In the genomic region with DNA sequence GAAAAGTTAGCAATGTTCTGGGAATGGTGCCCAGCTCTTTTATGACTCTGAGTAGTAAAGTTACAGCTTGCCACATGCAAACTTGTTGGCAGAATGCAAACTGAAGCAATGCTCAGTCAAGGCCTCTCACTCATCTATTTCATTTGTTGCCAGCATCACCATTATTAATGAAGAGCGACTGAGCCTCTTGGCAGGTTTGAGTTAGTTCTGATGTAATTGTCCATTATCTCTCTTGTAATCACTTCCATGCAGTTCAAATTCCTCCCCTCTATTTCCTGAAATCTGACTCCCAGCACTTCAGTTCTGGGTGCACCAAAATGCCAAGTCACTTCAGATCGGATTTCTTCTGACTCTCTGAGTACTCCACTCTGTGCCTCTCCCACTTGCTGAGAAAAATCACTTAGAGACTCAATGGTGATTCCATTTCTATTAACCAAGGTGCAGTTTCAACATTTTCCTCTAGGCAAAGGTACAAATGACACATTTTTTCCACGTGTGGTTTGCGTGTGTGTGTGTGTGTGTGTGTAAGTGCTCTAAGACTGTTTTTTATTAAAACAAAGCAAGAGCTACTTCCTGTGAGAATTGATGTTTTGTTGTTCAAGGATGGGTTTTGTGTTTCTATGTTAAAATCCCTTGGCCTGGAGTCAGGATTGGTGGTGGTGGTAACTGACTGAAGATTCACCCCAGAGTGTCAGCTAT, we compare ENCODE assay signal across 10 cellular contexts.
DNase-seq lines count a peak whose midpoint lies in the region; ATAC-seq lines count a peak whose summit lies in the region.
"Had no signal": no experiment of that assay in that cellular context is flagged by ENCODE, and none has a peak within 500 bp of the region (broad histone marks: within the 10 kb centered on the region; RNA-seq: fewer than 3 reads in every experiment).

No MANE protein-coding gene starts in this region.

- peaks cover 1% of the 10 kb centered on the region for H3K9me3 Mint-ChIP-seq in activated naive CD8-positive, alpha-beta T cell treated with anti-CD3 and anti-CD28 coated beads for 36 hours
- H3K9me3 Mint-ChIP-seq in activated CD4-positive, alpha-beta memory T cell treated with anti-CD3 and anti-CD28 coated beads for 36 hours = no peaks in the 10 kb centered on the region

- peak; percentile 4 for DNase-seq in stimulated activated CD4-positive, alpha-beta T cell treated with anti-CD3 and anti-CD28 coated beads, Interleukin-1b, Interleukin-23, amount 100 ng/mL, for 48 hours
- no peak for DNase-seq in stimulated activated CD4-positive, alpha-beta T cell treated with anti-CD3 and anti-CD28 coated beads, Interleukin-12 subunit alpha, Interleukin-12 subunit beta, amount 100 ng/mL, for 4 hours
- no peak for DNase-seq in activated naive CD8-positive, alpha-beta T cell treated with anti-CD3 and anti-CD28 coated beads for 36 hours
- DNase-seq in islet precursor cell = peak; percentile 63
- no peak for DNase-seq in activated CD4-positive, alpha-beta memory T cell treated with anti-CD3 and anti-CD28 coated beads for 36 hours
- DNase-seq: erythroblast, NCI-H510A treated with DMSO at 0.1 percent for 48 hours had no signal

- CTCF ChIA-PET in activated CD4-positive, alpha-beta memory T cell treated with anti-CD3 and anti-CD28 coated beads for 36 hours (lab: Charles Lee) = interaction anchor here (0.6 to 2.4 kb wide), 4 partner anchors 17 to 616 kb away, joined by 3 to 7 read pairs (median 3); no protein-coding TSS in a partner anchor

- H3K36me3 Mint-ChIP-seq in activated naive CD8-positive, alpha-beta T cell treated with anti-CD3 and anti-CD28 coated beads for 36 hours = peaks cover 2% of the 10 kb centered on the region
- no peaks in the 10 kb centered on the region for H3K36me3 Mint-ChIP-seq in activated CD4-positive, alpha-beta memory T cell treated with anti-CD3 and anti-CD28 coated beads for 36 hours

- POLR2A ChIA-PET in activated CD4-positive, alpha-beta memory T cell treated with anti-CD3 and anti-CD28 coated beads for 36 hours (lab: Charles Lee) = interaction anchor here (0.6 to 1.0 kb wide), 2 partner anchors 112 to 124 kb away, joined by 3 read pairs; no protein-coding TSS in a partner anchor

- peaks cover 37% of the 10 kb centered on the region for H3K4me1 Mint-ChIP-seq in activated naive CD8-positive, alpha-beta T cell treated with anti-CD3 and anti-CD28 coated beads for 36 hours
- peaks cover 27% of the 10 kb centered on the region for H3K4me1 Mint-ChIP-seq in activated CD4-positive, alpha-beta memory T cell treated with anti-CD3 and anti-CD28 coated beads for 36 hours (ENCODE audit: low read depth)

- H3K27ac Mint-ChIP-seq in activated naive CD8-positive, alpha-beta T cell treated with anti-CD3 and anti-CD28 coated beads for 36 hours = peak overlapping the region; percentile 68
- no peak overlapping the region for H3K27ac Mint-ChIP-seq in activated CD4-positive, alpha-beta memory T cell treated with anti-CD3 and anti-CD28 coated beads for 36 hours

- H3K27me3 Mint-ChIP-seq in activated naive CD8-positive, alpha-beta T cell treated with anti-CD3 and anti-CD28 coated beads for 36 hours = peaks cover 57% of the 10 kb centered on the region
- peaks cover 31% of the 10 kb centered on the region for H3K27me3 Mint-ChIP-seq in activated CD4-positive, alpha-beta memory T cell treated with anti-CD3 and anti-CD28 coated beads for 36 hours

- intact Hi-C loops in activated CD4-positive, alpha-beta memory T cell treated with anti-CD3 and anti-CD28 coated beads for 36 hours (cut with micrococcal nuclease) = no loop called here

- no peak for ATAC-seq in GM18907 (IDR thresholded peaks at IDR 0.05; ENCODE audit: unreplicated experiment)
- no peak for ATAC-seq in HG03159 (IDR thresholded peaks at IDR 0.05; ENCODE audit: unreplicated experiment)
- no peak for ATAC-seq in GM18861 (IDR thresholded peaks at IDR 0.05; ENCODE audit: unreplicated experiment)

- H3K4me3 Mint-ChIP-seq in activated naive CD8-positive, alpha-beta T cell treated with anti-CD3 and anti-CD28 coated beads for 36 hours = no peak overlapping the region
- no peak overlapping the region for H3K4me3 Mint-ChIP-seq in activated CD4-positive, alpha-beta memory T cell treated with anti-CD3 and anti-CD28 coated beads for 36 hours

Comparison
In these comparisons a context has a peak if more than half of its experiments do, and no peak if none do; other contexts are left out.
1. DNase-seq: peak in stimulated activated CD4-positive, alpha-beta T cell treated with anti-CD3 and anti-CD28 coated beads, Interleukin-1b, Interleukin-23, amount 100 ng/mL, for 48 hours (single experiment) and islet precursor cell (single experiment); none in stimulated activated CD4-positive, alpha-beta T cell treated with anti-CD3 and anti-CD28 coated beads, Interleukin-12 subunit alpha, Interleukin-12 subunit beta, amount 100 ng/mL, for 4 hours (single experiment), activated naive CD8-positive, alpha-beta T cell treated with anti-CD3 and anti-CD28 coated beads for 36 hours (single experiment) and activated CD4-positive, alpha-beta memory T cell treated with anti-CD3 and anti-CD28 coated beads for 36 hours (single experiment).